In the genomic region with DNA sequence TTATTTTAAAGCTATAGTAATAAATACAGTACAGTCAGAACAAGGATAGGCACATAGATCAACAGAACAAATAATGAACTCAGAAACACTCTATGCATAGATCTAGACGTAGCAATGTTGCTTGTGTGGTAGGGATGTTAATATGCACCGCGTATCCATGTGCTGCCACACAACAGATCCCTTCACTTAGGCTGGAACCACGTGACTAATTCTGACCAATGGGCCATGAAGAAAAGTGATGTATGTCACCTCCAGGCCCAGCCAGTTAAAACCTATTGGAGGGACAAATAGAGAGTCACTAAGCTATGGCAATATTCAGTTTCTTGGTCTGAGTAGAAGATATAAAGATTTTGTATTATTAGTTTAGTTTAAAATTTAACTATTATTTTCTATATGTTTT, we compare ENCODE assay signal across 32 cellular contexts.
"Had no signal": no experiment of that assay in that cellular context is flagged by ENCODE, and none has a peak within 500 bp of the region (broad histone marks: within the 10 kb centered on the region; RNA-seq: fewer than 3 reads in every experiment).

No MANE protein-coding gene starts in this region.

- H3K9me3 Mint-ChIP-seq: activated CD4-positive, alpha-beta memory T cell treated with anti-CD3 and anti-CD28 coated beads for 36 hours; activated CD4-positive, alpha-beta T cell treated with anti-CD3 and anti-CD28 coated beads, Interleukin-2, amount 10 ng/mL, durations not matched to agents 24 days and 14 days; activated naive CD4-positive, alpha-beta T cell treated with anti-CD3 and anti-CD28 coated beads for 36 hours; activated naive CD8-positive, alpha-beta T cell treated with anti-CD3 and anti-CD28 coated beads for 36 hours; activated T-helper 1 cell treated with anti-CD3 and anti-CD28 coated beads, Interleukin-12 subunit alpha, Interleukin-12 subunit beta, Interleukin-2, Interleukin-4 antibody, amounts not matched to agents 30 ng/mL and 10 ng/mL and 1 ng/mL, durations not matched to agents 14 hours and 24 hours and 36 hours; brain had no signal

- H3K4me3 ChIP-seq: adrenal gland, cardiac muscle cell, colonic mucosa, left ventricle myocardium inferior, lung, mucosa of descending colon, ovary, skin epidermis, testis, transverse colon had no signal

- H3K9me3 ChIP-seq: adrenal gland, colonic mucosa, left ventricle myocardium inferior, mucosa of descending colon, ovary, testis, transverse colon had no signal

- DNase-seq: activated CD4-positive, alpha-beta memory T cell treated with anti-CD3 and anti-CD28 coated beads for 36 hours; activated CD4-positive, alpha-beta T cell treated with anti-CD3 and anti-CD28 coated beads, Interleukin-2, amount 10 ng/mL, durations not matched to agents 24 days and 14 days; activated CD4-positive, CD25-positive, alpha-beta regulatory T cell treated with anti-CD3 and anti-CD28 coated beads, Interleukin-2, amount 50 U/mL, for 72 hours; activated CD8-positive, alpha-beta memory T cell treated with anti-CD3 and anti-CD28 coated beads, Interleukin-2, amount 50 U/mL, for 4 hours; activated effector memory CD4-positive, alpha-beta T cell treated with anti-CD3 and anti-CD28 coated beads, Interleukin-2, amount 50 U/mL, for 16 hours; activated naive CD4-positive, alpha-beta T cell treated with anti-CD3 and anti-CD28 coated beads for 36 hours; activated naive CD8-positive, alpha-beta T cell treated with anti-CD3 and anti-CD28 coated beads for 36 hours; activated T-cell treated with anti-CD3 and anti-CD28 coated beads, Interleukin-2, amount 50 U/mL, for 1 hour; adrenal gland; aorta; cerebellar nuclear complex; colonic mucosa; effector CD8-positive, alpha-beta T cell; left ventricle myocardium inferior; mucosa of descending colon; ovary; stimulated activated CD4-positive, alpha-beta T cell treated with anti-CD3 and anti-CD28 coated beads, Interleukin-12 subunit alpha, Interleukin-12 subunit beta, amount 100 ng/mL, for 4 hours; stimulated activated CD4-positive, alpha-beta T cell treated with anti-CD3 and anti-CD28 coated beads, Interleukin-4, amount 100 ng/mL, for 1 hour; stimulated activated naive CD8-positive, alpha-beta T cell treated with anti-CD3 and anti-CD28 coated beads, Interleukin-15, Interleukin-2, amounts not matched to agents 100 U/mL and 50 U/mL, for 24 hours; T-helper 9 cell; testis; transverse colon; WERI-Rb-1 had no signal

- H3K27ac Mint-ChIP-seq: activated CD4-positive, alpha-beta memory T cell treated with anti-CD3 and anti-CD28 coated beads for 36 hours; activated CD4-positive, alpha-beta T cell treated with anti-CD3 and anti-CD28 coated beads, Interleukin-2, amount 10 ng/mL, durations not matched to agents 24 days and 14 days; activated naive CD4-positive, alpha-beta T cell treated with anti-CD3 and anti-CD28 coated beads for 36 hours; activated naive CD8-positive, alpha-beta T cell treated with anti-CD3 and anti-CD28 coated beads for 36 hours; activated T-helper 1 cell treated with anti-CD3 and anti-CD28 coated beads, Interleukin-12 subunit alpha, Interleukin-12 subunit beta, Interleukin-2, Interleukin-4 antibody, amounts not matched to agents 30 ng/mL and 10 ng/mL and 1 ng/mL, durations not matched to agents 14 hours and 24 hours and 36 hours; brain; progenitor cell of endocrine pancreas had no signal

- H3K4me1 Mint-ChIP-seq: activated CD4-positive, alpha-beta T cell treated with anti-CD3 and anti-CD28 coated beads, Interleukin-2, amount 10 ng/mL, durations not matched to agents 24 days and 14 days; activated naive CD8-positive, alpha-beta T cell treated with anti-CD3 and anti-CD28 coated beads for 36 hours; brain had no signal

- H3K27me3 Mint-ChIP-seq: activated CD4-positive, alpha-beta T cell treated with anti-CD3 and anti-CD28 coated beads, Interleukin-2, amount 10 ng/mL, durations not matched to agents 24 days and 14 days; progenitor cell of endocrine pancreas had no signal

- H3K36me3 Mint-ChIP-seq: activated CD4-positive, alpha-beta memory T cell treated with anti-CD3 and anti-CD28 coated beads for 36 hours; activated naive CD8-positive, alpha-beta T cell treated with anti-CD3 and anti-CD28 coated beads for 36 hours; brain had no signal

- FAIRE-seq: islet of Langerhans, urothelium cell line had no signal

- H3K27ac ChIP-seq: adrenal gland, cardiac muscle cell, colonic mucosa, left ventricle myocardium inferior, ovary, skin epidermis, testis, transverse colon, WERI-Rb-1 had no signal

- H3K36me3 ChIP-seq: adrenal gland, cardiac muscle cell, colonic mucosa, left ventricle myocardium inferior, ovary, transverse colon, WERI-Rb-1 had no signal

- H3K27me3 ChIP-seq: cardiac muscle cell, colonic mucosa, ovary, testis, transverse colon had no signal

- H3K4me3 Mint-ChIP-seq: activated CD4-positive, alpha-beta memory T cell treated with anti-CD3 and anti-CD28 coated beads for 36 hours; activated CD4-positive, alpha-beta T cell treated with anti-CD3 and anti-CD28 coated beads, Interleukin-2, amount 10 ng/mL, durations not matched to agents 24 days and 14 days; activated naive CD4-positive, alpha-beta T cell treated with anti-CD3 and anti-CD28 coated beads for 36 hours; activated naive CD8-positive, alpha-beta T cell treated with anti-CD3 and anti-CD28 coated beads for 36 hours; activated T-helper 1 cell treated with anti-CD3 and anti-CD28 coated beads, Interleukin-12 subunit alpha, Interleukin-12 subunit beta, Interleukin-2, Interleukin-4 antibody, amounts not matched to agents 30 ng/mL and 10 ng/mL and 1 ng/mL, durations not matched to agents 14 hours and 24 hours and 36 hours; brain had no signal

- ATAC-seq: mucosa of descending colon; sciatic nerve; stimulated activated naive CD8-positive, alpha-beta T cell treated with anti-CD3 and anti-CD28 coated beads, Interleukin-15, Interleukin-2, amounts not matched to agents 100 U/mL and 50 U/mL, for 24 hours had no signal

- H3K4me1 ChIP-seq: adrenal gland, colonic mucosa, left ventricle myocardium inferior, testis, transverse colon had no signal
